In genomic region chr1:235275223-235275622, GRCh38 we compare ENCODE assay signal across 9 cellular contexts. TPM values are rescaled to one million over a fixed set of nuclear protein-coding genes. Genes with fewer than 3 reads are reported as not detected.
DNase-seq lines count a peak whose midpoint lies in the region; ATAC-seq and TF ChIP-seq lines count a peak whose summit lies in the region.
"Had no signal": no experiment of that assay in that cellular context is flagged by ENCODE, and none has a peak within 500 bp of the region (broad histone marks: within the 10 kb centered on the region; RNA-seq: fewer than 3 reads in every experiment).

No MANE protein-coding gene starts in this region.

- H3K9me3 ChIP-seq in OCI-LY1 (ENCODE audit: low read length) (no peaks in the 10 kb centered on the region), transverse colon (no peaks in the 10 kb centered on the region)

- in situ Hi-C loops in transverse colon (cut with MboI; ENCODE audit: low pct_ligation_motif_present in 1 of 4, low pct_unique_long_range_greater_than_20kb in 1 of 4, low sequenced_read_pairs in 3 of 4) = no loop called here

- peaks cover 6% of the 10 kb centered on the region for H3K36me3 Mint-ChIP-seq in activated CD4-positive, alpha-beta T cell treated with anti-CD3 and anti-CD28 coated beads, Interleukin-2, amount 10 ng/mL, durations not matched to agents 7 days and 5 days (ENCODE audit: low read depth)
- no peaks in the 10 kb centered on the region for H3K36me3 Mint-ChIP-seq in stimulated activated effector memory CD8-positive, alpha-beta T cell treated with anti-CD3 and anti-CD28 coated beads, Interleukin-12 subunit alpha, Interleukin-12 subunit beta, amount 100 ng/mL, for 72 hours

- no peak for TF ChIP-seq POLR2A in transverse colon (IDR thresholded peaks at IDR 0.05)

- no peaks in the 10 kb centered on the region for H3K27me3 Mint-ChIP-seq in activated CD4-positive, alpha-beta T cell treated with anti-CD3 and anti-CD28 coated beads, Interleukin-2, amount 10 ng/mL, durations not matched to agents 7 days and 5 days

- 0 out of 2 replicates have a peak, but pooled peaks cover 3% of the 10 kb centered on the region for H3F3A ChIP-seq in OCI-LY1 (ENCODE audit: insufficient read depth, low read length)

- H3K4me1 ChIP-seq in OCI-LY1 (ENCODE audit: insufficient read depth, low read length, severe bottlenecking) = peaks cover 40% of the 10 kb centered on the region
- H3K4me1 ChIP-seq in transverse colon = peaks cover 6 to 56% (median 20%) of the 10 kb centered on the region in 4 donors

- H3K4me3 ChIP-seq in OCI-LY1 (ENCODE audit: low read depth, low read length, poor library complexity, severe bottlenecking) (peak overlapping the region; percentile 14), transverse colon (no peak overlapping the region)

- no peak overlapping the region for H2AFZ ChIP-seq in OCI-LY1 (ENCODE audit: low read length)

- H3K36me3 ChIP-seq in OCI-LY1 (ENCODE audit: insufficient read depth, low read length) = no peaks in the 10 kb centered on the region
- no peaks in the 10 kb centered on the region for H3K36me3 ChIP-seq in transverse colon

- H3K27me3 ChIP-seq in OCI-LY1 (ENCODE audit: insufficient read depth, low read length) (no peaks in the 10 kb centered on the region), transverse colon (no peaks in the 10 kb centered on the region)

- H3K27ac ChIP-seq in OCI-LY1 (ENCODE audit: low read depth, low read length, poor library complexity, severe bottlenecking) (peak overlapping the region; percentile 68), transverse colon (no peak overlapping the region)

- H3K9me2 ChIP-seq in OCI-LY1 (ENCODE audit: low read depth, low read length) = no peaks in the 10 kb centered on the region

- TF ChIP-seq CTCF in OCI-LY1 (IDR thresholded peaks at IDR 0.05; ENCODE audit: low read length) = no peak
- no peak for TF ChIP-seq CTCF in transverse colon (IDR thresholded peaks at IDR 0.05)

- TF ChIP-seq EP300 in transverse colon (IDR thresholded peaks at IDR 0.05; ENCODE audit: low read depth) = no peak

- peak overlapping the region; percentile 40; the same call in 1 of the 2 replicates for H3K4me2 ChIP-seq in OCI-LY1 (ENCODE audit: low read length)

- peak; percentile 29 for DNase-seq in activated CD4-positive, alpha-beta T cell treated with anti-CD3 and anti-CD28 coated beads, Interleukin-2, amount 10 ng/mL, durations not matched to agents 7 days and 5 days
- no peak for DNase-seq in activated CD4-positive, alpha-beta T cell treated with anti-CD3 and anti-CD28 coated beads, Interleukin-2, amount 50 U/mL, for 4 hours
- DNase-seq in stimulated activated effector memory CD8-positive, alpha-beta T cell treated with anti-CD3 and anti-CD28 coated beads, Interleukin-12 subunit alpha, Interleukin-12 subunit beta, amount 100 ng/mL, for 72 hours (ENCODE audit: low spot score in 2 of 2) = no peak
- DNase-seq in transverse colon (no peak), iPS-NIHi11 (ENCODE audit: low spot score) (no peak), DMS114 treated with DMSO at 0.1 percent for 48 hours (lab: John Stamatoyannopoulos, UW; ENCODE audit: unreplicated experiment) (no peak)
- DNase-seq: islet precursor cell had no signal

- H3K9ac ChIP-seq in OCI-LY1 (ENCODE audit: low read length) = no peak overlapping the region

- H3K79me2 ChIP-seq in OCI-LY1 (ENCODE audit: insufficient read depth, low read length) = peaks cover 97% of the 10 kb centered on the region

- intact Hi-C loops in transverse colon (cut with DNase I; ENCODE audit: low total_unique reads) = no loop called here

- no peaks in the 10 kb centered on the region for H3K9me3 Mint-ChIP-seq in activated CD4-positive, alpha-beta T cell treated with anti-CD3 and anti-CD28 coated beads, Interleukin-2, amount 10 ng/mL, durations not matched to agents 7 days and 5 days
- no peaks in the 10 kb centered on the region for H3K9me3 Mint-ChIP-seq in stimulated activated effector memory CD8-positive, alpha-beta T cell treated with anti-CD3 and anti-CD28 coated beads, Interleukin-12 subunit alpha, Interleukin-12 subunit beta, amount 100 ng/mL, for 72 hours

- H3K4me3 Mint-ChIP-seq in activated CD4-positive, alpha-beta T cell treated with anti-CD3 and anti-CD28 coated beads, Interleukin-2, amount 10 ng/mL, durations not matched to agents 7 days and 5 days = no peak overlapping the region
- peak overlapping the region; percentile 7 for H3K4me3 Mint-ChIP-seq in stimulated activated effector memory CD8-positive, alpha-beta T cell treated with anti-CD3 and anti-CD28 coated beads, Interleukin-12 subunit alpha, Interleukin-12 subunit beta, amount 100 ng/mL, for 72 hours

- H3K27ac Mint-ChIP-seq in activated CD4-positive, alpha-beta T cell treated with anti-CD3 and anti-CD28 coated beads, Interleukin-2, amount 10 ng/mL, durations not matched to agents 7 days and 5 days = peak overlapping the region; percentile 47
- H3K27ac Mint-ChIP-seq in stimulated activated effector memory CD8-positive, alpha-beta T cell treated with anti-CD3 and anti-CD28 coated beads, Interleukin-12 subunit alpha, Interleukin-12 subunit beta, amount 100 ng/mL, for 72 hours = peak overlapping the region; percentile 35

- WGBS in transverse colon (ENCODE audit: low coverage in 1 of 2), 2 donors = 61 to 92% methylated on average over 2 to 3 of the region's 3 CpGs

- CTCF ChIA-PET in activated CD4-positive, alpha-beta T cell treated with anti-CD3 and anti-CD28 coated beads, Interleukin-2, amount 10 ng/mL, durations not matched to agents 7 days and 5 days (lab: Charles Lee) = interaction anchor here (0.6 to 1.2 kb wide), 6 partner anchors 9 to 1129 kb away, joined by 3 to 6 read pairs (median 4); no protein-coding TSS in a partner anchor

- H4K20me1 ChIP-seq in OCI-LY1 (ENCODE audit: insufficient read depth, low read length) = no peaks in the 10 kb centered on the region

- POLR2A ChIA-PET in activated CD4-positive, alpha-beta T cell treated with anti-CD3 and anti-CD28 coated beads, Interleukin-2, amount 10 ng/mL, durations not matched to agents 7 days and 5 days (lab: Charles Lee) = no interaction called here

- H3K4me1 Mint-ChIP-seq in activated CD4-positive, alpha-beta T cell treated with anti-CD3 and anti-CD28 coated beads, Interleukin-2, amount 10 ng/mL, durations not matched to agents 7 days and 5 days = peaks cover 47% of the 10 kb centered on the region
- H3K4me1 Mint-ChIP-seq in stimulated activated effector memory CD8-positive, alpha-beta T cell treated with anti-CD3 and anti-CD28 coated beads, Interleukin-12 subunit alpha, Interleukin-12 subunit beta, amount 100 ng/mL, for 72 hours = peaks cover 51% of the 10 kb centered on the region

- peak; percentile 77 for ATAC-seq in HG02798 (IDR thresholded peaks at IDR 0.05; ENCODE audit: poor library complexity, unreplicated experiment)
- ATAC-seq in stimulated activated effector memory CD8-positive, alpha-beta T cell treated with anti-CD3 and anti-CD28 coated beads, Interleukin-12 subunit alpha, Interleukin-12 subunit beta, amount 100 ng/mL, for 72 hours = peak; percentile 54

RNA-seq across cellular contexts. Expression of gene ARID4B, which starts 52.8 kb away (rescaled TPM):
- total RNA-seq in activated CD4-positive, alpha-beta T cell treated with anti-CD3 and anti-CD28 coated beads, Interleukin-2, amount 10 ng/mL, durations not matched to agents 7 days and 5 days = 10 to 100 TPM; 43.7 to 47.3 TPM
- total RNA-seq in transverse colon = 10 to 100 TPM in 3 of 4 donors, 1 to 10 TPM in 1; 9.2 to 52.0 (median 34.0) TPM

RNA-seq across cellular contexts. Expression of gene GGPS1, which starts 53.1 kb away (rescaled TPM):
- total RNA-seq in activated CD4-positive, alpha-beta T cell treated with anti-CD3 and anti-CD28 coated beads, Interleukin-2, amount 10 ng/mL, durations not matched to agents 7 days and 5 days = 10 to 100 TPM; 27.2 to 27.6 TPM
- 10 to 100 TPM; 11.2 to 22.1 (median 16.9) TPM for total RNA-seq in transverse colon
